1 cellular context compared by ENCODE assay signal in the genomic region with DNA sequence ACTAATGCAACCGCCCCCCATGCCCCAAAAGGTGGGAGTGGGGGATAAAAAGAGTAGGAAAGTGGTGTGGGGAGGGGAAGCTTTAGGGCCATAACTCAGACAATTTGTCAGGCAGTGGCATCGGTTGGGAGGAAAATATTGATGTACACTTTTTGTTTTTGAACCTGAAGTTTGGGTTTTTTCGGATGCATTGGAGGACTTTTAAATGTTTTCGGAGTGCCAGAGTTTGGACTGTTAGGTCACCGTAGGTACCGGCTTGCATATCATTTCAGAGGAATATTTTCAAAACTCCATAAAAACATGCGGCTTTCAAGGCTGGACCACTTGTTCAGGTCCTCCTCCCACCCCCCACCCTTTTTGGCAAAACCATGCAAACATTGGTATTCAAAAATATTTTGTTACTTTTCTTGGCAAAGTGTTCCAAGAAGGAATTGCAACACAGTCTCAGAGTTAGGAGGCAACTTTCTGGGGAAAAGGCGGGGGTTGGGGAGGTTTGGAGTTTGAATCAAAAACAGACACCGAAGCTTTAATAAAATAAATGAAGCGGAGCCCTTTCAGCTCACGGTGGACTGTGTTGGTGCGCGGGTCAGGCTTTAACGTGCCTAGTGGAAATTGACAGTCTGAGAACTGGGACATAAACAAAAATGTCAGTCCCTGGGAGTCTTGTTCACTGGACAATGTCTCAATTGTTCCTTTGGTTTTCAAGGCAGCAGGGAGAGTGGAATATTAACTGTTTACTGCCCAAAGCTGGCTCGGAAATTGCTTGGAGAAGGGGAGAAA.
A peak's percentile ranks its signal among the peaks of the same experiment; 100 is the strongest.
TF ChIP-seq lines count a peak whose summit lies in the region.

No MANE protein-coding gene starts in this region.

TF ChIP-seq in A549, 52 proteins besides CTCF, POLR2A, EP300 and RAD21 (continued from another document):
- TF ChIP-seq, protein P1, sequence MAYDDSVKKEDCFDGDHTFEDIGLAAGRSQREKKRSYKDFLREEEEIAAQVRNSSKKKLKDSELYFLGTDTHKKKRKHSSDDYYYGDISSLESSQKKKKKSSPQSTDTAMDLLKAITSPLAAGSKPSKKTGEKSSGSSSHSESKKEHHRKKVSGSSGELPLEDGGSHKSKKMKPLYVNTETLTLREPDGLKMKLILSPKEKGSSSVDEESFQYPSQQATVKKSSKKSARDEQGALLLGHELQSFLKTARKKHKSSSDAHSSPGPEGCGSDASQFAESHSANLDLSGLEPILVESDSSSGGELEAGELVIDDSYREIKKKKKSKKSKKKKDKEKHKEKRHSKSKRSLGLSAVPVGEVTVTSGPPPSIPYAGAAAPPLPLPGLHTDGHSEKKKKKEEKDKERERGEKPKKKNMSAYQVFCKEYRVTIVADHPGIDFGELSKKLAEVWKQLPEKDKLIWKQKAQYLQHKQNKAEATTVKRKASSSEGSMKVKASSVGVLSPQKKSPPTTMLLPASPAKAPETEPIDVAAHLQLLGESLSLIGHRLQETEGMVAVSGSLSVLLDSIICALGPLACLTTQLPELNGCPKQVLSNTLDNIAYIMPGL (CRISPR knock-in tag; IDR thresholded peaks at IDR 0.05; ENCODE audit: borderline replicate concordance): no peak
- peak; percentile 86 to 89 for TF ChIP-seq CEBPB (IDR thresholded peaks at IDR 0.05)
